ENCODE assay signal across 16 cellular contexts in genomic region chr10:127973810-127974311, GRCh38.
A peak's percentile ranks its signal among the peaks of the same experiment; 100 is the strongest.
DNase-seq lines count a peak whose midpoint lies in the region; ATAC-seq and TF ChIP-seq lines count a peak whose summit lies in the region.
"Had no signal": no experiment of that assay in that cellular context is flagged by ENCODE, and none has a peak within 500 bp of the region (broad histone marks: within the 10 kb centered on the region; RNA-seq: fewer than 3 reads in every experiment).

No MANE protein-coding gene starts in this region.

- no peak overlapping the region for H3K18ac ChIP-seq in H9 (ENCODE audit: insufficient read length, low read depth, low read length)

- no peaks in the 10 kb centered on the region for H3K36me3 Mint-ChIP-seq in H9 (ENCODE audit: insufficient read depth in 1 of 3, low read depth in 3 of 3)
- H3K36me3 Mint-ChIP-seq in HFFc6 (ENCODE audit: low read depth) = peaks cover 10% of the 10 kb centered on the region; the same call in 1 of the 2 replicates
- H3K36me3 Mint-ChIP-seq in natural killer cell treated with Interleukin-12 subunit alpha and Interleukin-12 subunit beta and Interleukin-15 and Interleukin-18, amount 100 ng/mL, for 72 hours = no peaks in the 10 kb centered on the region
- H3K36me3 Mint-ChIP-seq: CD4-positive, CD25-positive, alpha-beta regulatory T cell had no signal

- no peak overlapping the region for H2AK5ac ChIP-seq in H9 (ENCODE audit: insufficient read length, low read length)

- no peak overlapping the region for H2BK20ac ChIP-seq in H9 (ENCODE audit: low read depth, low read length, poor library complexity, severe bottlenecking)

- H2BK5ac ChIP-seq in H9 (ENCODE audit: insufficient read length, low read length) = no peak overlapping the region

- H3K14ac ChIP-seq in H9 (ENCODE audit: insufficient read depth, low read length) = no peak overlapping the region; the same call in 1 of the 2 replicates

- H3K23me2 ChIP-seq in H9 (ENCODE audit: insufficient read length, low read depth, low read length, poor library complexity, severe bottlenecking) = no peaks in the 10 kb centered on the region

- H3K4me3 Mint-ChIP-seq in H9 = no peak overlapping the region
- H3K4me3 Mint-ChIP-seq in HFFc6 = no peak overlapping the region
- H3K4me3 Mint-ChIP-seq in natural killer cell treated with Interleukin-12 subunit alpha and Interleukin-12 subunit beta and Interleukin-15 and Interleukin-18, amount 100 ng/mL, for 72 hours = no peak overlapping the region
- H3K4me3 Mint-ChIP-seq: CD4-positive, CD25-positive, alpha-beta regulatory T cell; stimulated activated naive CD8-positive, alpha-beta T cell treated with anti-CD3 and anti-CD28 coated beads, Interleukin-15, Interleukin-2, amounts not matched to agents 100 ng/mL and 50 ng/mL, for 24 hours; T-helper 17 cell had no signal

- H4K5ac ChIP-seq in H9 (ENCODE audit: insufficient read length, low read depth, low read length) = no peak overlapping the region

- no peaks in the 10 kb centered on the region for H3K9me3 ChIP-seq in H9 (ENCODE audit: control insufficient read depth, low read depth, low read length)
- H3K9me3 ChIP-seq in iPS DF 6.9 (ENCODE audit: control insufficient read depth, insufficient read depth, low read length) = no peaks in the 10 kb centered on the region
- H3K9me3 ChIP-seq in sigmoid colon = no peaks in the 10 kb centered on the region
- H3K9me3 ChIP-seq: breast epithelium, psoas muscle had no signal

- no peak overlapping the region for H3K56ac ChIP-seq in H9 (ENCODE audit: insufficient read length, low read depth, low read length)

- no peaks in the 10 kb centered on the region for H3K4me1 ChIP-seq in H9 (ENCODE audit: insufficient read depth, low read length)
- H3K4me1 ChIP-seq in iPS DF 6.9 (ENCODE audit: control insufficient read depth, insufficient read depth, low read length) = no peaks in the 10 kb centered on the region
- peaks cover 0 to 22% (median 11%) of the 10 kb centered on the region in 4 donors for H3K4me1 ChIP-seq in sigmoid colon
- H3K4me1 ChIP-seq: breast epithelium, psoas muscle had no signal

- H3K4me1 Mint-ChIP-seq in H9 = peaks cover 23 to 29% of the 10 kb centered on the region in 2 experiments
- H3K4me1 Mint-ChIP-seq in HFFc6 (ENCODE audit: low read depth) = no peaks in the 10 kb centered on the region
- H3K4me1 Mint-ChIP-seq in natural killer cell treated with Interleukin-12 subunit alpha and Interleukin-12 subunit beta and Interleukin-15 and Interleukin-18, amount 100 ng/mL, for 72 hours (ENCODE audit: low read depth in 2 of 2) = peaks cover 12 to 39% of the 10 kb centered on the region in 2 donors
- H3K4me1 Mint-ChIP-seq: CD4-positive, CD25-positive, alpha-beta regulatory T cell had no signal

- no peak overlapping the region for H2AFZ ChIP-seq in H9 (ENCODE audit: low read length)

- H3K27me3 Mint-ChIP-seq in H9 (ENCODE audit: low read depth) (no peaks in the 10 kb centered on the region; the same call in 1 of the 2 replicates), HFFc6 (ENCODE audit: insufficient read depth) (no peaks in the 10 kb centered on the region)
- H3K27me3 Mint-ChIP-seq in natural killer cell treated with Interleukin-12 subunit alpha and Interleukin-12 subunit beta and Interleukin-15 and Interleukin-18, amount 100 ng/mL, for 72 hours = peaks cover 0 to 16% of the 10 kb centered on the region in 2 donors

- no CpG with 5 or more reads among the region's 8 CpGs for WGBS in H9 (ENCODE audit: extremely low coverage, insufficient read length, low lambda C conversion rate)
- WGBS in iPS DF 6.9 (ENCODE audit: insufficient coverage, insufficient read length) = no CpG with 5 or more reads among the region's 8 CpGs
- 41 to 68% methylated on average over 8 of the region's 8 CpGs for WGBS in sigmoid colon, 2 donors

- TF ChIP-seq POLR2A in sigmoid colon (IDR thresholded peaks at IDR 0.05) = no peak

- no peak overlapping the region for H3K4me2 ChIP-seq in H9 (ENCODE audit: insufficient read depth, insufficient read length, low read length)

- H3K27ac ChIP-seq in H9 (ENCODE audit: insufficient read length, low read depth, low read length) (no peak overlapping the region), iPS DF 6.9 (ENCODE audit: low read length) (no peak overlapping the region), sigmoid colon (no peak overlapping the region)
- H3K27ac ChIP-seq: breast epithelium, psoas muscle had no signal

- H3K27me3 ChIP-seq in H9 (ENCODE audit: insufficient read depth, low read length) (no peaks in the 10 kb centered on the region), iPS DF 6.9 (ENCODE audit: control insufficient read depth, insufficient read depth, low read length) (no peaks in the 10 kb centered on the region), sigmoid colon (no peaks in the 10 kb centered on the region)
- H3K27me3 ChIP-seq: breast epithelium had no signal

- no peak overlapping the region for H3K23ac ChIP-seq in H9 (ENCODE audit: insufficient read length, low read depth, low read length)

- TF ChIP-seq EP300 in sigmoid colon (IDR thresholded peaks at IDR 0.05) = no peak

- ATAC-seq in natural killer cell treated with Interleukin-12 subunit alpha and Interleukin-12 subunit beta and Interleukin-15 and Interleukin-18, amount 100 ng/mL, for 72 hours = no peak
- ATAC-seq: psoas muscle, T-helper 17 cell had no signal

- no peaks in the 10 kb centered on the region for H3K9me3 Mint-ChIP-seq in H9
- H3K9me3 Mint-ChIP-seq in HFFc6 = peaks cover 43% of the 10 kb centered on the region
- no peaks in the 10 kb centered on the region for H3K9me3 Mint-ChIP-seq in natural killer cell treated with Interleukin-12 subunit alpha and Interleukin-12 subunit beta and Interleukin-15 and Interleukin-18, amount 100 ng/mL, for 72 hours
- H3K9me3 Mint-ChIP-seq: stimulated activated naive CD8-positive, alpha-beta T cell treated with anti-CD3 and anti-CD28 coated beads, Interleukin-15, Interleukin-2, amounts not matched to agents 100 ng/mL and 50 ng/mL, for 24 hours had no signal

- H3K4me3 ChIP-seq in iPS DF 6.9 (ENCODE audit: low read length) = no peak overlapping the region
- no peak overlapping the region for H3K4me3 ChIP-seq in sigmoid colon
- H3K4me3 ChIP-seq: breast epithelium, psoas muscle had no signal

- no peak overlapping the region for H4K91ac ChIP-seq in H9 (ENCODE audit: insufficient read length, low read depth, low read length)

- no peaks in the 10 kb centered on the region for H3K36me3 ChIP-seq in iPS DF 6.9 (ENCODE audit: control insufficient read depth, insufficient read depth, low read length)
- no peaks in the 10 kb centered on the region for H3K36me3 ChIP-seq in sigmoid colon
- H3K36me3 ChIP-seq: breast epithelium had no signal

- H2BK15ac ChIP-seq in H9 (ENCODE audit: low read depth, low read length) = no peak overlapping the region

- no peak overlapping the region for H3K27ac Mint-ChIP-seq in H9
- no peak overlapping the region for H3K27ac Mint-ChIP-seq in HFFc6
- peak overlapping the region in 1 of 2 donors; percentile 78 for H3K27ac Mint-ChIP-seq in natural killer cell treated with Interleukin-12 subunit alpha and Interleukin-12 subunit beta and Interleukin-15 and Interleukin-18, amount 100 ng/mL, for 72 hours
- H3K27ac Mint-ChIP-seq: CD4-positive, CD25-positive, alpha-beta regulatory T cell; stimulated activated naive CD8-positive, alpha-beta T cell treated with anti-CD3 and anti-CD28 coated beads, Interleukin-15, Interleukin-2, amounts not matched to agents 100 ng/mL and 50 ng/mL, for 24 hours; T-helper 17 cell had no signal

- TF ChIP-seq CTCF in H9 (conservative IDR thresholded peaks at IDR 0.05) = peak; percentile 53; the same call in 2 of the 3 replicates
- no peak for TF ChIP-seq CTCF in sigmoid colon (IDR thresholded peaks at IDR 0.05)
- TF ChIP-seq CTCF in HFFc6 (IDR thresholded peaks at IDR 0.05) = no peak

- H3K4ac ChIP-seq in H9 (ENCODE audit: low read depth, low read length) = no peak overlapping the region

- no peak overlapping the region for H2BK12ac ChIP-seq in H9 (ENCODE audit: insufficient read length, low read depth, low read length)

- intact Hi-C loops in sigmoid colon (cut with DNase I) = no loop called here

- no peak overlapping the region for H3K9ac ChIP-seq in H9 (ENCODE audit: extremely low read depth, insufficient read length, low read length)

- H3K79me2 ChIP-seq in H9 (ENCODE audit: insufficient read depth, low read length) = no peaks in the 10 kb centered on the region

- H2BK120ac ChIP-seq in H9 (ENCODE audit: low read depth, low read length, poor library complexity, severe bottlenecking) = no peak overlapping the region

- DNase-seq in H9 = peak; percentile 71
- peak; percentile 68 for DNase-seq in SW480 (ENCODE audit: low spot score)
- peak; percentile 29 for DNase-seq in iPS DF 6.9 (ENCODE audit: low read depth, low spot score)
- DNase-seq in sigmoid colon = peak; percentile 58
- DNase-seq in HFFc6 = no peak
- no peak for DNase-seq in stimulated activated CD4-positive, alpha-beta T cell treated with anti-CD3 and anti-CD28 coated beads, Interleukin-2, amount 100 ng/mL, for 48 hours
- no peak for DNase-seq in natural killer cell treated with Interleukin-12 subunit alpha and Interleukin-12 subunit beta and Interleukin-15 and Interleukin-18, amount 100 ng/mL, for 72 hours (ENCODE audit: low spot score)
- DNase-seq: activated CD4-positive, alpha-beta T cell treated with anti-CD3 and anti-CD28 coated beads, Interleukin-2, amount 50 U/mL, for 1 hour; CD4-positive, CD25-positive, alpha-beta regulatory T cell; KBM-7; NCI-H187 treated with DMSO at 0.1 percent for 48 hours; psoas muscle; stimulated activated CD4-positive, alpha-beta T cell treated with anti-CD3 and anti-CD28 coated beads, Interleukin-4, amount 100 ng/mL, for 24 hours; T-helper 17 cell had no signal

- H3T11ph ChIP-seq in H9 (ENCODE audit: low read length) = no peak overlapping the region

- no peak overlapping the region for H4K8ac ChIP-seq in H9 (replicated peaks; ENCODE audit: insufficient read length, low read depth, low read length)

- no peaks in the 10 kb centered on the region for H4K20me1 ChIP-seq in H9 (ENCODE audit: control insufficient read depth, insufficient read depth, insufficient read length)

- no peaks in the 10 kb centered on the region for H3K79me1 ChIP-seq in H9 (ENCODE audit: insufficient read depth, low read depth, low read length, poor library complexity, severe bottlenecking)

Comparison
In these comparisons a context has a peak if more than half of its experiments do, and no peak if none do; other contexts are left out.
1. DNase-seq: peak in H9 (single experiment), SW480 (single experiment), iPS DF 6.9 (single experiment) and sigmoid colon (single experiment); none in HFFc6 (single experiment), stimulated activated CD4-positive, alpha-beta T cell treated with anti-CD3 and anti-CD28 coated beads, Interleukin-2, amount 100 ng/mL, for 48 hours (0 of 2) and natural killer cell treated with Interleukin-12 subunit alpha and Interleukin-12 subunit beta and Interleukin-15 and Interleukin-18, amount 100 ng/mL, for 72 hours (single experiment).